Comparison of ENCODE assay signal across 11 cellular contexts in genomic region chr1:202162418-202163280, GRCh38. TPM values are rescaled to one million over a fixed set of nuclear protein-coding genes. Genes with fewer than 3 reads are reported as not detected.
A peak's percentile ranks its signal among the peaks of the same experiment; 100 is the strongest.
DNase-seq lines count a peak whose midpoint lies in the region; ATAC-seq lines count a peak whose summit lies in the region.
"Had no signal": no experiment of that assay in that cellular context is flagged by ENCODE, and none has a peak within 500 bp of the region (broad histone marks: within the 10 kb centered on the region; RNA-seq: fewer than 3 reads in every experiment).

No MANE protein-coding gene starts in this region.

- H3K9me3 ChIP-seq in T-helper 17 cell (ENCODE audit: control insufficient read depth, low read length, poor library complexity, severe bottlenecking): no peaks in the 10 kb centered on the region
- no peaks in the 10 kb centered on the region for H3K9me3 ChIP-seq in effector memory CD4-positive, alpha-beta T cell (ENCODE audit: control insufficient read depth, low read length)

- peak overlapping the region; percentile 97 for H3K4me3 Mint-ChIP-seq in T-helper 17 cell
- H3K4me3 Mint-ChIP-seq in stimulated activated naive B cell treated with anti-CD40 and anti-IgM and Interleukin-4, amounts not matched to agents 10 μg/mL and 1 μg/mL and 100 μg/mL, for 72 hours: peak overlapping the region; percentile 64 to 93

- peak overlapping the region; percentile 88 for H3K27ac ChIP-seq in effector memory CD4-positive, alpha-beta T cell (ENCODE audit: insufficient read depth, low read length, poor library complexity, severe bottlenecking)

- peaks cover 3% of the 10 kb centered on the region for H3K36me3 Mint-ChIP-seq in T-helper 17 cell (ENCODE audit: low read depth)
- H3K36me3 Mint-ChIP-seq in stimulated activated naive B cell treated with anti-CD40 and anti-IgM and Interleukin-4, amounts not matched to agents 10 μg/mL and 1 μg/mL and 100 μg/mL, for 72 hours: peaks cover 15 to 20% of the 10 kb centered on the region in 2 donors

- H3K27ac Mint-ChIP-seq in T-helper 17 cell: peak overlapping the region; percentile 98
- H3K27ac Mint-ChIP-seq in stimulated activated naive B cell treated with anti-CD40 and anti-IgM and Interleukin-4, amounts not matched to agents 10 μg/mL and 1 μg/mL and 100 μg/mL, for 72 hours: peak overlapping the region; percentile 87

- no peaks in the 10 kb centered on the region for H3K27me3 Mint-ChIP-seq in T-helper 17 cell
- peaks cover 5 to 7% of the 10 kb centered on the region in 2 donors for H3K27me3 Mint-ChIP-seq in stimulated activated naive B cell treated with anti-CD40 and anti-IgM and Interleukin-4, amounts not matched to agents 10 μg/mL and 1 μg/mL and 100 μg/mL, for 72 hours

- H3K27me3 ChIP-seq in effector memory CD4-positive, alpha-beta T cell (replicated peaks; ENCODE audit: control insufficient read depth, insufficient read depth, low read length, poor library complexity, severe bottlenecking): no peaks in the 10 kb centered on the region

- peaks cover 73% of the 10 kb centered on the region for H3K4me1 Mint-ChIP-seq in T-helper 17 cell
- H3K4me1 Mint-ChIP-seq in stimulated activated naive B cell treated with anti-CD40 and anti-IgM and Interleukin-4, amounts not matched to agents 10 μg/mL and 1 μg/mL and 100 μg/mL, for 72 hours: peaks cover 58 to 98% of the 10 kb centered on the region in 2 donors

- H3K9me3 Mint-ChIP-seq in stimulated activated naive B cell treated with anti-CD40 and anti-IgM and Interleukin-4, amounts not matched to agents 10 μg/mL and 1 μg/mL and 100 μg/mL, for 72 hours: no peaks in the 10 kb centered on the region

- H3K4me1 ChIP-seq in effector memory CD4-positive, alpha-beta T cell (ENCODE audit: control insufficient read depth, insufficient read depth, low read length, poor library complexity, severe bottlenecking): peaks cover 77% of the 10 kb centered on the region

- ATAC-seq in T-helper 17 cell: no peak
- ATAC-seq in stimulated activated naive B cell treated with anti-CD40 and anti-IgM and Interleukin-4, amounts not matched to agents 10 μg/mL and 1 μg/mL and 100 μg/mL, for 72 hours (replicated peaks): no peak
- no peak for ATAC-seq in HG03469 (IDR thresholded peaks at IDR 0.05; ENCODE audit: unreplicated experiment)
- ATAC-seq: PC-3 had no signal

- peak overlapping the region; percentile 65 for H3K4me3 ChIP-seq in effector memory CD4-positive, alpha-beta T cell (ENCODE audit: insufficient read depth, low read depth, low read length, poor library complexity, severe bottlenecking)

- peaks cover 2% of the 10 kb centered on the region for H3K36me3 ChIP-seq in effector memory CD4-positive, alpha-beta T cell (ENCODE audit: control insufficient read depth, insufficient read depth, low read length)

- peak; percentile 86 for DNase-seq in SIG-M5 treated with dmso at 0.1 percent for 504 hours (lab: John Stamatoyannopoulos, UW; ENCODE audit: unreplicated experiment)
- no peak for DNase-seq in SIG-M5 (lab: John Stamatoyannopoulos, UW)
- no peak for DNase-seq in T-helper 17 cell
- DNase-seq in effector memory CD4-positive, alpha-beta T cell: peak in 1 of 3 donors; percentile 24
- DNase-seq in stimulated activated naive B cell treated with anti-CD40 and anti-IgM and Interleukin-4, amounts not matched to agents 10 μg/mL and 1 μg/mL and 100 μg/mL, for 72 hours: no peak
- no peak for DNase-seq in NCI-H526 (lab: John Stamatoyannopoulos, UW)
- DNase-seq in pons (ENCODE audit: low spot score): no peak
- DNase-seq: 8988T, hypothalamus, PC-3 had no signal

RNA-seq across cellular contexts. Expression of gene PTPN7, which starts 2.2 kb away (rescaled TPM):
- 100 to 1,000 TPM in 1 of 2 donors, 10 to 100 TPM in 1; 97.5 to 101 TPM for total RNA-seq in T-helper 17 cell
- total RNA-seq: PC-3 had no signal

RNA-seq across cellular contexts. Expression of gene ARL8A, which starts 18.1 kb away (rescaled TPM):
- 10 to 100 TPM; 71.9 to 76.4 TPM for total RNA-seq in T-helper 17 cell

RNA-seq across cellular contexts. Expression of gene LGR6, which starts 30.9 kb away (rescaled TPM):
- total RNA-seq in T-helper 17 cell: under 1 TPM; 0.13 to 0.25 TPM

RNA-seq across cellular contexts. Expression of gene GPR37L1, which starts 39.9 kb away (rescaled TPM):
- not detected for total RNA-seq in T-helper 17 cell
